ENCODE assay signal across 25 cellular contexts in the genomic region with DNA sequence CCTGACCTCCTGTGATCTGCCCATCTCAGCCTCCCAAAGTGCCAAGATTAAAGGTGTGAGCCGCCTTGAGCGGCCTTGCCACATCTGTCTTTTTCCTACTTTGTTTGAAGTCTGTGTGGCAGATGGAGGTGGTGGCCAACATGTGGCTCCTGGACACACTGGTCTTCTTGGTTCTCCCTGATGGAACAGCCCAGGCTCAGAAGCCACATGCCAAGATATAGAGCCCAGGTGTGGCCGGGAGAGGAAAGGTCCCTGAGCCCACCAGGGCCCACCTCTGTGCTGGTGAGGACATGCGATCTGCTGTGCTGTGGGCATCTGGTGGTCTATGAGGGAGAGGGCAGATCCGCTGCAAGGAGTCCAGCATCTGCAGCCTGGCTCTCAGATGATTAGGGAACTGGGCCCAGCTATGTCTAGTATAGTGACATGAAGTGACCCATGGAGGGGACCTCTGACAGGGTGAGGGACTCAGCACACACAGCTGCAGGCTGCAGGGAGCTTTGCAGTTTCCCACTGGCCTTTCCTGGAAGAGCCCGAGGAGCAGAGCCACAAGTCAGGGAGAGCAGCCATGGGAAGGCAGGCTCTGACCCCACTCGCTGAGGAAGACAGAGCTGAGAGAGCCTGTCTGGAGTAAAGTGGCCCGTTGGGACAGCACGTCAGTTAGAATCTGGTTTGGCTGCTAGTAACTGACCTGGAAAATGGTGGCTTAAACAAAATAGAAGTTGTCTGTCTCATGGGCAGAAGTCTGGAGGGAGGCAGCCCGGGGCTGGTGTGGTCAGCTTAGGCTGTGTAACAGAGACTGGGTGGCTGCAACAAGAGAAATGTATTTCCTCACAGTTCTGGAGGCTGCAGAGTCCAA. TPM values are rescaled to one million over a fixed set of nuclear protein-coding genes. Genes with fewer than 3 reads are reported as not detected.
DNase-seq lines count a peak whose midpoint lies in the region; ATAC-seq and TF ChIP-seq lines count a peak whose summit lies in the region.
"Had no signal": no experiment of that assay in that cellular context is flagged by ENCODE, and none has a peak within 500 bp of the region (broad histone marks: within the 10 kb centered on the region; RNA-seq: fewer than 3 reads in every experiment).

No MANE protein-coding gene starts in this region.

- H4K20me1 ChIP-seq in mammary epithelial cell (ENCODE audit: insufficient read depth, low read length), result no peaks in the 10 kb centered on the region
- no peaks in the 10 kb centered on the region for H4K20me1 ChIP-seq in neural progenitor cell (ENCODE audit: low read depth)
- H4K20me1 ChIP-seq: BLaER1 treated with 17β-estradiol and CSF1 and Interleukin-3, amounts not matched to agents 10 nM and 100 nM had no signal

- H3K79me2 ChIP-seq in mammary epithelial cell (ENCODE audit: insufficient read depth, low read length), result no peaks in the 10 kb centered on the region
- no peaks in the 10 kb centered on the region for H3K79me2 ChIP-seq in neural progenitor cell (ENCODE audit: low read depth)
- H3K79me2 ChIP-seq: hepatocyte had no signal

- H3K9ac ChIP-seq in mammary epithelial cell (ENCODE audit: insufficient read depth, low read length) (no peak overlapping the region), neural progenitor cell (no peak overlapping the region)
- H3K9ac ChIP-seq: BLaER1 treated with 17β-estradiol and CSF1 and Interleukin-3, amounts not matched to agents 10 nM and 100 nM had no signal

- in situ Hi-C loops in mammary epithelial cell (cut with MboI; ENCODE audit: low sequenced_read_pairs in 2 of 2), result no loop called here

- H2AFZ ChIP-seq in mammary epithelial cell (ENCODE audit: low read depth, low read length), result no peak overlapping the region
- H2AFZ ChIP-seq in neural progenitor cell (replicated peaks), result no peak overlapping the region
- H2AFZ ChIP-seq: hepatocyte had no signal

- H3K9me3 ChIP-seq in breast epithelium (no peaks in the 10 kb centered on the region), mammary epithelial cell (replicated peaks; ENCODE audit: insufficient read depth, low read length) (no peaks in the 10 kb centered on the region), heart right ventricle (peaks cover 0 to 14% (median 9%) of the 10 kb centered on the region in 11 donors), neural progenitor cell (ENCODE audit: low read depth) (no peaks in the 10 kb centered on the region), Peyer's patch (no peaks in the 10 kb centered on the region)
- H3K9me3 ChIP-seq: HAP-1 had no signal

- ATAC-seq in heart right ventricle, result peak; percentile 47 to 86 (median 77)
- ATAC-seq: activated CD8-positive, alpha-beta T cell treated with anti-CD3 and anti-CD28 coated beads, Interleukin-2, amount 10 ng/mL, durations not matched to agents 7 days and 5 days; Panc1; WTC11 had no signal

- H3K36me3 ChIP-seq in breast epithelium, result no peaks in the 10 kb centered on the region
- no peaks in the 10 kb centered on the region for H3K36me3 ChIP-seq in mammary epithelial cell (ENCODE audit: insufficient read depth, low read length)
- no peaks in the 10 kb centered on the region for H3K36me3 ChIP-seq in heart right ventricle
- no peaks in the 10 kb centered on the region for H3K36me3 ChIP-seq in neural progenitor cell
- H3K36me3 ChIP-seq in Peyer's patch, result no peaks in the 10 kb centered on the region
- H3K36me3 ChIP-seq: BLaER1 treated with 17β-estradiol and CSF1 and Interleukin-3, amounts not matched to agents 10 nM and 100 nM; HAP-1 had no signal

- H3K4me3 ChIP-seq in breast epithelium, result no peak overlapping the region
- no peak overlapping the region for H3K4me3 ChIP-seq in mammary epithelial cell (replicated peaks in 1 of 3; ENCODE audit: insufficient read depth in 1 of 3, low read depth in 2 of 3, low read length in 3 of 3)
- no peak overlapping the region for H3K4me3 ChIP-seq in heart right ventricle
- no peak overlapping the region for H3K4me3 ChIP-seq in neural progenitor cell
- H3K4me3 ChIP-seq in Peyer's patch, result no peak overlapping the region
- H3K4me3 ChIP-seq: BLaER1 treated with 17β-estradiol and CSF1 and Interleukin-3, amounts not matched to agents 10 nM and 100 nM; HAP-1; hepatocyte had no signal

- no peaks in the 10 kb centered on the region for H3K27me3 ChIP-seq in breast epithelium
- H3K27me3 ChIP-seq in mammary epithelial cell (ENCODE audit: insufficient read depth, low read length), result no peaks in the 10 kb centered on the region
- H3K27me3 ChIP-seq in heart right ventricle, result no peaks in the 10 kb centered on the region
- H3K27me3 ChIP-seq in neural progenitor cell, result no peaks in the 10 kb centered on the region
- no peaks in the 10 kb centered on the region for H3K27me3 ChIP-seq in Peyer's patch
- H3K27me3 ChIP-seq: BLaER1 treated with 17β-estradiol and CSF1 and Interleukin-3, amounts not matched to agents 10 nM and 100 nM; hepatocyte had no signal

- 75% methylated on average over 10 of the region's 10 CpGs for WGBS in mammary epithelial cell (ENCODE audit: low coverage, missing lambda C conversion rate)
- WGBS in heart right ventricle, 2 donors, result 76 to 80% methylated on average over 10 of the region's 10 CpGs

- H3K4me1 Mint-ChIP-seq in neural progenitor cell, result peaks cover 21% of the 10 kb centered on the region
- H3K4me1 Mint-ChIP-seq: naive B cell had no signal

- TF ChIP-seq POLR2A in breast epithelium (IDR thresholded peaks at IDR 0.05) (no peak), Peyer's patch (IDR thresholded peaks at IDR 0.05) (no peak)

- peaks cover 6% of the 10 kb centered on the region for H3K9me3 Mint-ChIP-seq in neural progenitor cell

- no peak for TF ChIP-seq CTCF in breast epithelium (IDR thresholded peaks at IDR 0.05)
- TF ChIP-seq CTCF in mammary epithelial cell (conservative IDR thresholded peaks at IDR 0.05 in 1 of 2, IDR thresholded peaks at IDR 0.05 in 1 of 2; ENCODE audit: extremely low read depth in 1 of 2, insufficient read depth in 1 of 2, low read depth in 1 of 2, low read length in 2 of 2), result no peak
- no peak for TF ChIP-seq CTCF in heart right ventricle (IDR thresholded peaks at IDR 0.05)
- no peak for TF ChIP-seq CTCF in neural progenitor cell (IDR thresholded peaks at IDR 0.05)
- no peak for TF ChIP-seq CTCF in Peyer's patch (IDR thresholded peaks at IDR 0.05)

- H3K27ac Mint-ChIP-seq in neural progenitor cell, result peak overlapping the region; percentile 63
- H3K27ac Mint-ChIP-seq: activated CD8-positive, alpha-beta T cell treated with anti-CD3 and anti-CD28 coated beads, Interleukin-2, amount 10 ng/mL, durations not matched to agents 7 days and 5 days; naive B cell; WTC11 had no signal

- no peak overlapping the region for H3K4me3 Mint-ChIP-seq in neural progenitor cell
- H3K4me3 Mint-ChIP-seq: activated CD8-positive, alpha-beta T cell treated with anti-CD3 and anti-CD28 coated beads, Interleukin-2, amount 10 ng/mL, durations not matched to agents 7 days and 5 days; naive B cell; WTC11 had no signal

- H3K4me2 ChIP-seq in mammary epithelial cell (ENCODE audit: insufficient read depth, low read depth, low read length) (no peak overlapping the region), neural progenitor cell (no peak overlapping the region)
- H3K4me2 ChIP-seq: hepatocyte had no signal

- H3K27ac ChIP-seq in breast epithelium (no peak overlapping the region), mammary epithelial cell (ENCODE audit: insufficient read depth, low read depth, low read length) (no peak overlapping the region), heart right ventricle (peak overlapping the region in 1 of 10 donors; percentile 39), neural progenitor cell (no peak overlapping the region), Peyer's patch (no peak overlapping the region)
- H3K27ac ChIP-seq: BLaER1 treated with 17β-estradiol and CSF1 and Interleukin-3, amounts not matched to agents 10 nM and 100 nM; hepatocyte had no signal

- no TSS peak for BruUV-seq in mammary epithelial cell (replicated peaks; lab: Mats Ljungman, UMichigan)

- no peaks in the 10 kb centered on the region for H3K4me1 ChIP-seq in breast epithelium
- no peaks in the 10 kb centered on the region for H3K4me1 ChIP-seq in mammary epithelial cell (ENCODE audit: insufficient read depth, low read length)
- H3K4me1 ChIP-seq in heart right ventricle, result peaks cover 0 to 16% (median 0%) of the 10 kb centered on the region in 9 donors
- H3K4me1 ChIP-seq in neural progenitor cell, result peaks cover 9% of the 10 kb centered on the region
- no peaks in the 10 kb centered on the region for H3K4me1 ChIP-seq in Peyer's patch
- H3K4me1 ChIP-seq: HAP-1 had no signal

- CTCF ChIA-PET in mammary epithelial cell (lab: Charles Lee; ENCODE audit: low non-redundant PET), result no interaction called here

- H3F3A ChIP-seq in neural progenitor cell (ENCODE audit: low read depth), result no peaks in the 10 kb centered on the region

- no peaks in the 10 kb centered on the region for H3K36me3 Mint-ChIP-seq in neural progenitor cell
- H3K36me3 Mint-ChIP-seq: naive B cell had no signal

- dilution Hi-C loops in mammary epithelial cell (cut with HindIII; ENCODE audit: low sequenced_read_pairs), result no loop called here

- H3K27me3 Mint-ChIP-seq in neural progenitor cell (ENCODE audit: insufficient read depth, low read depth), result peaks cover 2% of the 10 kb centered on the region

- intact Hi-C loops in breast epithelium (cut with DNase I; ENCODE audit: low total_unique reads), result no loop called here
- intact Hi-C loops in mammary epithelial cell (cut with micrococcal nuclease), result no loop called here
- intact Hi-C loops in heart right ventricle (cut with DNase I), result loop anchor here in 1 of 10 donors (1.0 kb wide), 1 partner anchor 45 kb away; no protein-coding TSS in a partner anchor

- DNase-seq in breast epithelium (ENCODE audit: low spot score in 2 of 2) (peak; percentile 12 to 44), mammary epithelial cell (no peak), heart right ventricle (peak in 1 of 2 donors; percentile 46), neural progenitor cell (ENCODE audit: low spot score) (no peak), iPS-NIHi7 (ENCODE audit: extremely low spot score) (no peak), NCI-H187 treated with DMSO at 0.1 percent for 48 hours (lab: John Stamatoyannopoulos, UW) (no peak), Peyer's patch (no peak)
- no peak for DNase-seq in stimulated activated CD8-positive, alpha-beta memory T cell treated with anti-CD3 and anti-CD28 coated beads, Interleukin-4, amount 100 ng/mL, for 48 hours
- DNase-seq: Calu3; cortex of kidney; KG1; mesenchymal stem cell; naive B cell; NCI-H2029 treated with DMSO at 0.1 percent for 48 hours; NCI-H510A; NK-92 treated with Interleukin-12 subunit alpha and Interleukin-12 subunit beta, amount 100 ng/mL, for 24 hours; small intestine; stimulated activated CD4-positive, alpha-beta T cell treated with anti-CD3 and anti-CD28 coated beads, Interleukin-2, amount 100 ng/mL, for 48 hours had no signal

RNA-seq across cellular contexts. Expression of gene ADCY1, which starts 25.9 kb away (rescaled TPM):
- 10 to 100 TPM in 1 of 3 donors, 1 to 10 TPM in 2; 1.6 to 14.4 (median 2.5) TPM for total RNA-seq in breast epithelium
- total RNA-seq in mammary epithelial cell, result 1 to 10 TPM; 3.5 to 8.0 TPM
- 4.2 TPM for polyA plus RNA-seq in mammary epithelial cell
- 31.1 TPM for polyA minus RNA-seq in mammary epithelial cell
- total RNA-seq in heart right ventricle, result 1 to 10 TPM; 2.2 to 8.6 (median 3.6) TPM
- polyA plus RNA-seq in heart right ventricle, result under 1 TPM; 0.46 to 0.80 TPM
- total RNA-seq in neural progenitor cell (ENCODE audit: low replicate concordance), result 7.4 and 8.5 TPM in 2 replicates
- total RNA-seq in Peyer's patch, result 1 to 10 TPM in 1 of 4 donors, under 1 TPM in 3; under 0.01 to 1.5 (median 0.18) TPM
- total RNA-seq: HT-29 had no signal

Comparison
In these comparisons a context has a peak if more than half of its experiments do, and no peak if none do; other contexts are left out.
1. DNase-seq: peak in breast epithelium (2 of 2); none in mammary epithelial cell (single experiment), neural progenitor cell (single experiment), iPS-NIHi7 (single experiment), NCI-H187 treated with DMSO at 0.1 percent for 48 hours (single experiment), Peyer's patch (0 of 3) and stimulated activated CD8-positive, alpha-beta memory T cell treated with anti-CD3 and anti-CD28 coated beads, Interleukin-4, amount 100 ng/mL, for 48 hours (single experiment).